Comparison of ENCODE assay signal across 30 cellular contexts in genomic region chr4:110394871-110395270, GRCh38.
"Had no signal": no experiment of that assay in that cellular context is flagged by ENCODE, and none has a peak within 500 bp of the region (broad histone marks: within the 10 kb centered on the region; RNA-seq: fewer than 3 reads in every experiment).

No MANE protein-coding gene starts in this region.

- H3K9ac ChIP-seq: neural progenitor cell had no signal

- H3K27me3 ChIP-seq: left lung, neural progenitor cell, neutrophil, ovary, sigmoid colon, suprapubic skin, tibial artery, upper lobe of right lung had no signal

- H3K36me3 ChIP-seq: left lung, neural progenitor cell, neutrophil, ovary, sigmoid colon, suprapubic skin, thoracic aorta, tibial artery, upper lobe of right lung had no signal

- H3K4me1 ChIP-seq: left lung, neural progenitor cell, sigmoid colon, suprapubic skin, tibial artery, upper lobe of right lung had no signal

- H3K4me3 ChIP-seq: left lung, lung, neural progenitor cell, ovary, sigmoid colon, smooth muscle cell, suprapubic skin, thoracic aorta, tibial artery, upper lobe of right lung had no signal

- ATAC-seq: left cardiac atrium; left lung; natural killer cell; right cardiac atrium; stimulated activated memory B cell treated with anti-CD40 and anti-IgM and Interleukin-4, amounts not matched to agents 10 μg/mL and 1 μg/mL and 100 μg/mL, for 72 hours; upper lobe of right lung had no signal

- H3K4me2 ChIP-seq: neural progenitor cell, smooth muscle cell had no signal

- H3K27ac ChIP-seq: left lung, neural progenitor cell, neutrophil, ovary, sigmoid colon, suprapubic skin, thoracic aorta, tibial artery, upper lobe of right lung had no signal

- H3K9me3 ChIP-seq: left lung, neutrophil, ovary, sigmoid colon, suprapubic skin, thoracic aorta, tibial artery, upper lobe of right lung had no signal

- FAIRE-seq: islet of Langerhans, urothelium cell line had no signal

- H2AFZ ChIP-seq: neural progenitor cell had no signal

- DNase-seq: head of caudate nucleus; hypothalamus; immature natural killer cell; left cardiac atrium; left lung; mesendoderm; naive B cell; natural killer cell; nephron progenitor cell; ovary; retina; right cardiac atrium; sigmoid colon; stimulated activated CD4-positive, alpha-beta T cell treated with anti-CD3 and anti-CD28 coated beads, Interleukin-1b, Interleukin-23, amount 100 ng/mL, for 48 hours; stimulated activated CD4-positive, alpha-beta T cell treated with anti-CD3 and anti-CD28 coated beads, Interleukin-2, amount 100 ng/mL, for 48 hours; stimulated activated CD4-positive, alpha-beta T cell treated with anti-CD3 and anti-CD28 coated beads, Interleukin-4, amount 100 ng/mL, for 4 hours; stimulated activated CD8-positive, alpha-beta memory T cell treated with anti-CD3 and anti-CD28 coated beads, Interleukin-4, amount 100 ng/mL, for 48 hours; stimulated activated naive CD4-positive, alpha-beta T cell treated with Interleukin-2 at 50 U/mL for 16 hours; tibial artery; trophoblast cell; upper lobe of right lung had no signal
